Comparison of ENCODE assay signal across 1 cellular context in the genomic region with DNA sequence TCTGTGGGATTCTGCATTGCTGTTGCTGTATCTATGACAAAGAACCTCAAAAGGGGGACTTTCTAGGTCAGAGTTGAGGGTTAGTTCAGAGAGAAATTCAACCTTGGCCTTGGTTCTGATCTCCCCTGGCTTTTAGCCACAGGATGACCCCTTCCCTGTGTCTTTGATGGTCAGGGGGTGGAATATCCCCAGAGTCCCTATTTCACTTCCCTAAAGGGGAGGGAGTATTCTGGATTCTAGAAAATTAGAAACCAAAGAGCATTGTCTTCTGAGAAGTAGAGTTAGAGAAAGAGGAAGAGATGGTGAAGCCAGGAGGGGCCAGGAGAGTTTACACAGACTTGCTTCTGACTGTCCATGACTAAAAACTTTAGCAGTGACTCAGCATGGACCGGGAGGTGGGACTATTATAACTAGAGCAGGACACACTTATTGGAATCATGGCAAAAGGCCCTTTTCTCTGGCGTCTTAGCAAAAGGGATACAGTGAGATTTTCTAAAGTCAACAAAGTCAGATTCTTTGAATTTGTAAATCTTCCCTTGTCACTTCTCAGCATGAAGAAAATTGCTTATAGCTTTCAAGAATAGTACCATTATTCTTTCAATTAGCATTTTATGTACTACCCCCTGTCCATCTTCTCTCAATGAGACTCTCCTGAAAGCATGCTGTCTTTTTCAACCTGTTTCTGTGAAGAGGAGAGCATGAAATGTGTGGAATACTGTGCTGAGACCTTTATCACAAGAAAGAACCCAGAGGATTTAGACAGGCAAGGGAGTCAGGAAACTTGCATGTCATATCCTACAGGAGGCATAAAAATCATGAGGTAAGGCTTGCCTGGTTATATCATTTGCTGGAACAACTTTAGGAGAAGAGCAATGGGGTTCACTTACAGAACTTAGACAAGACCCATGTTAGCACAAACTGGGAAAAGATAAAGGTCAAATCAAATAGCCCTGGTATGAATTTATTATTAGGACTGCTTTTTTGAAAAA.
TF ChIP-seq lines count a peak whose summit lies in the region.

No MANE protein-coding gene starts in this region.

TF ChIP-seq in GM12878, 131 proteins besides CTCF, POLR2A, EP300 and RAD21:
- TF ChIP-seq HDAC2 (IDR thresholded peaks at IDR 0.05) (no peak), NR2C2 (IDR thresholded peaks at IDR 0.05; ENCODE audit: borderline replicate concordance, control insufficient read depth, insufficient read length, low read depth) (no peak), EED (IDR thresholded peaks at IDR 0.05; ENCODE audit: low read depth) (peak; percentile 91), GATAD2B (conservative IDR thresholded peaks at IDR 0.05; ENCODE audit: low read depth) (peak; percentile 26; the same call in 1 of the 2 replicates), SMARCA5 (IDR thresholded peaks at IDR 0.05) (no peak), TCF7 (IDR thresholded peaks at IDR 0.05; ENCODE audit: borderline replicate concordance) (0 out of 2 replicates have a peak, but pooled peaks have one; percentile 14), ZBED1 (IDR thresholded peaks at IDR 0.05; ENCODE audit: borderline replicate concordance) (no peak), CREB1 (IDR thresholded peaks at IDR 0.05; ENCODE audit: low read depth) (no peak), JUNB (IDR thresholded peaks at IDR 0.05) (peak; percentile 79), SP1 (IDR thresholded peaks at IDR 0.05; ENCODE audit: low read depth, low read length) (no peak), NR2C1 (IDR thresholded peaks at IDR 0.05) (peak; percentile 48), MYB (IDR thresholded peaks at IDR 0.05; ENCODE audit: borderline replicate concordance, low read depth, low read length) (no peak), STAT3 (IDR thresholded peaks at IDR 0.05; ENCODE audit: low read depth, low read length) (no peak), SREBF1 (IDR thresholded peaks at IDR 0.05; ENCODE audit: low read length) (no peak), NBN (IDR thresholded peaks at IDR 0.05) (0 out of 2 replicates have a peak, but pooled peaks have one; percentile 17), CBX3 (IDR thresholded peaks at IDR 0.05; ENCODE audit: borderline replicate concordance, low read depth) (no peak), FOS (IDR thresholded peaks at IDR 0.05; ENCODE audit: borderline replicate concordance, extremely low read depth, insufficient read length) (no peak), DPF2 (IDR thresholded peaks at IDR 0.05) (0 out of 2 replicates have a peak, but pooled peaks have one; percentile 15), ZNF217 (IDR thresholded peaks at IDR 0.05) (no peak), NRF1 (conservative IDR thresholded peaks at IDR 0.05; ENCODE audit: low read depth, low read length) (no peak), IKZF1 (conservative IDR thresholded peaks at IDR 0.05) (peak; percentile 83), PAX5 (IDR thresholded peaks at IDR 0.05; ENCODE audit: borderline replicate concordance, low read depth, low read length) (no peak), IKZF2 (IDR thresholded peaks at IDR 0.05) (peak; percentile 78 to 84; a peak in 3 of 4 replicates), RUNX3 (IDR thresholded peaks at IDR 0.05; ENCODE audit: low read length) (peak; percentile 57), SMAD5 (IDR thresholded peaks at IDR 0.05; ENCODE audit: low read depth) (no peak), FOXM1 (IDR thresholded peaks at IDR 0.05; ENCODE audit: low read depth, low read length) (no peak; the same call in 1 of the 2 replicates), RBBP5 (conservative IDR thresholded peaks at IDR 0.05) (no peak), ZZZ3 (IDR thresholded peaks at IDR 0.05; ENCODE audit: control insufficient read depth, insufficient read length, low read depth) (no peak), SREBF2 (IDR thresholded peaks at IDR 0.05; ENCODE audit: low read length) (no peak), MTA2 (IDR thresholded peaks at IDR 0.05; ENCODE audit: low read depth) (peak; percentile 34; the same call in 1 of the 2 replicates), JUND (IDR thresholded peaks at IDR 0.05; ENCODE audit: low read depth, low read length) (no peak), ATF7 (IDR thresholded peaks at IDR 0.05; ENCODE audit: low read depth) (no peak), MEF2A (IDR thresholded peaks at IDR 0.05; ENCODE audit: insufficient read depth, low read depth, low read length) (no peak), NFIC (IDR thresholded peaks at IDR 0.05; ENCODE audit: low read depth, low read length) (peak; percentile 72; the same call in 1 of the 2 replicates), BCL11A (IDR thresholded peaks at IDR 0.05; ENCODE audit: low read depth, low read length) (no peak), CBFB (IDR thresholded peaks at IDR 0.05; ENCODE audit: low read depth) (peak; percentile 34; the same call in 1 of the 2 replicates), NR2F1 (conservative IDR thresholded peaks at IDR 0.05) (peak; percentile 90), CBX5 (IDR thresholded peaks at IDR 0.05; ENCODE audit: low read depth) (no peak), SPI1 (IDR thresholded peaks at IDR 0.05; ENCODE audit: borderline replicate concordance, insufficient read depth, low read depth, low read length) (peak; percentile 71; the same call in 1 of the 2 replicates), POU2F2 (IDR thresholded peaks at IDR 0.05; ENCODE audit: borderline replicate concordance, low read depth, low read length) (no peak), HCFC1 (IDR thresholded peaks at IDR 0.05; ENCODE audit: low read length) (no peak)
- TF ChIP-seq, protein P1, sequence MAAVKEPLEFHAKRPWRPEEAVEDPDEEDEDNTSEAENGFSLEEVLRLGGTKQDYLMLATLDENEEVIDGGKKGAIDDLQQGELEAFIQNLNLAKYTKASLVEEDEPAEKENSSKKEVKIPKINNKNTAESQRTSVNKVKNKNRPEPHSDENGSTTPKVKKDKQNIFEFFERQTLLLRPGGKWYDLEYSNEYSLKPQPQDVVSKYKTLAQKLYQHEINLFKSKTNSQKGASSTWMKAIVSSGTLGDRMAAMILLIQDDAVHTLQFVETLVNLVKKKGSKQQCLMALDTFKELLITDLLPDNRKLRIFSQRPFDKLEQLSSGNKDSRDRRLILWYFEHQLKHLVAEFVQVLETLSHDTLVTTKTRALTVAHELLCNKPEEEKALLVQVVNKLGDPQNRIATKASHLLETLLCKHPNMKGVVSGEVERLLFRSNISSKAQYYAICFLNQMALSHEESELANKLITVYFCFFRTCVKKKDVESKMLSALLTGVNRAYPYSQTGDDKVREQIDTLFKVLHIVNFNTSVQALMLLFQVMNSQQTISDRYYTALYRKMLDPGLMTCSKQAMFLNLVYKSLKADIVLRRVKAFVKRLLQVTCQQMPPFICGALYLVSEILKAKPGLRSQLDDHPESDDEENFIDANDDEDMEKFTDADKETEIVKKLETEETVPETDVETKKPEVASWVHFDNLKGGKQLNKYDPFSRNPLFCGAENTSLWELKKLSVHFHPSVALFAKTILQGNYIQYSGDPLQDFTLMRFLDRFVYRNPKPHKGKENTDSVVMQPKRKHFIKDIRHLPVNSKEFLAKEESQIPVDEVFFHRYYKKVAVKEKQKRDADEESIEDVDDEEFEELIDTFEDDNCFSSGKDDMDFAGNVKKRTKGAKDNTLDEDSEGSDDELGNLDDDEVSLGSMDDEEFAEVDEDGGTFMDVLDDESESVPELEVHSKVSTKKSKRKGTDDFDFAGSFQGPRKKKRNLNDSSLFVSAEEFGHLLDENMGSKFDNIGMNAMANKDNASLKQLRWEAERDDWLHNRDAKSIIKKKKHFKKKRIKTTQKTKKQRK (IDR thresholded peaks at IDR 0.05; ENCODE audit: low read depth, low read length): no peak
- TF ChIP-seq, protein P2, sequence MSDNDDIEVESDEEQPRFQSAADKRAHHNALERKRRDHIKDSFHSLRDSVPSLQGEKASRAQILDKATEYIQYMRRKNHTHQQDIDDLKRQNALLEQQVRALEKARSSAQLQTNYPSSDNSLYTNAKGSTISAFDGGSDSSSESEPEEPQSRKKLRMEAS (IDR thresholded peaks at IDR 0.05; ENCODE audit: low read depth, low read length): no peak
- TF ChIP-seq, protein P3, sequence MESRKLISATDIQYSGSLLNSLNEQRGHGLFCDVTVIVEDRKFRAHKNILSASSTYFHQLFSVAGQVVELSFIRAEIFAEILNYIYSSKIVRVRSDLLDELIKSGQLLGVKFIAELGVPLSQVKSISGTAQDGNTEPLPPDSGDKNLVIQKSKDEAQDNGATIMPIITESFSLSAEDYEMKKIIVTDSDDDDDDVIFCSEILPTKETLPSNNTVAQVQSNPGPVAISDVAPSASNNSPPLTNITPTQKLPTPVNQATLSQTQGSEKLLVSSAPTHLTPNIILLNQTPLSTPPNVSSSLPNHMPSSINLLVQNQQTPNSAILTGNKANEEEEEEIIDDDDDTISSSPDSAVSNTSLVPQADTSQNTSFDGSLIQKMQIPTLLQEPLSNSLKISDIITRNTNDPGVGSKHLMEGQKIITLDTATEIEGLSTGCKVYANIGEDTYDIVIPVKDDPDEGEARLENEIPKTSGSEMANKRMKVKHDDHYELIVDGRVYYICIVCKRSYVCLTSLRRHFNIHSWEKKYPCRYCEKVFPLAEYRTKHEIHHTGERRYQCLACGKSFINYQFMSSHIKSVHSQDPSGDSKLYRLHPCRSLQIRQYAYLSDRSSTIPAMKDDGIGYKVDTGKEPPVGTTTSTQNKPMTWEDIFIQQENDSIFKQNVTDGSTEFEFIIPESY (IDR thresholded peaks at IDR 0.05): no peak
- TF ChIP-seq, protein P4, sequence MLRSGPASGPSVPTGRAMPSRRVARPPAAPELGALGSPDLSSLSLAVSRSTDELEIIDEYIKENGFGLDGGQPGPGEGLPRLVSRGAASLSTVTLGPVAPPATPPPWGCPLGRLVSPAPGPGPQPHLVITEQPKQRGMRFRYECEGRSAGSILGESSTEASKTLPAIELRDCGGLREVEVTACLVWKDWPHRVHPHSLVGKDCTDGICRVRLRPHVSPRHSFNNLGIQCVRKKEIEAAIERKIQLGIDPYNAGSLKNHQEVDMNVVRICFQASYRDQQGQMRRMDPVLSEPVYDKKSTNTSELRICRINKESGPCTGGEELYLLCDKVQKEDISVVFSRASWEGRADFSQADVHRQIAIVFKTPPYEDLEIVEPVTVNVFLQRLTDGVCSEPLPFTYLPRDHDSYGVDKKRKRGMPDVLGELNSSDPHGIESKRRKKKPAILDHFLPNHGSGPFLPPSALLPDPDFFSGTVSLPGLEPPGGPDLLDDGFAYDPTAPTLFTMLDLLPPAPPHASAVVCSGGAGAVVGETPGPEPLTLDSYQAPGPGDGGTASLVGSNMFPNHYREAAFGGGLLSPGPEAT (IDR thresholded peaks at IDR 0.05; ENCODE audit: low read depth): peak; percentile 70; the same call in 1 of the 2 replicates
- TF ChIP-seq, protein P5, sequence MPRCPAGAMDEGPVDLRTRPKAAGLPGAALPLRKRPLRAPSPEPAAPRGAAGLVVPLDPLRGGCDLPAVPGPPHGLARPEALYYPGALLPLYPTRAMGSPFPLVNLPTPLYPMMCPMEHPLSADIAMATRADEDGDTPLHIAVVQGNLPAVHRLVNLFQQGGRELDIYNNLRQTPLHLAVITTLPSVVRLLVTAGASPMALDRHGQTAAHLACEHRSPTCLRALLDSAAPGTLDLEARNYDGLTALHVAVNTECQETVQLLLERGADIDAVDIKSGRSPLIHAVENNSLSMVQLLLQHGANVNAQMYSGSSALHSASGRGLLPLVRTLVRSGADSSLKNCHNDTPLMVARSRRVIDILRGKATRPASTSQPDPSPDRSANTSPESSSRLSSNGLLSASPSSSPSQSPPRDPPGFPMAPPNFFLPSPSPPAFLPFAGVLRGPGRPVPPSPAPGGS (IDR thresholded peaks at IDR 0.05; ENCODE audit: borderline replicate concordance, insufficient read depth, low read depth, low read length, poor library complexity, severe bottlenecking): no peak
- TF ChIP-seq, protein P6, sequence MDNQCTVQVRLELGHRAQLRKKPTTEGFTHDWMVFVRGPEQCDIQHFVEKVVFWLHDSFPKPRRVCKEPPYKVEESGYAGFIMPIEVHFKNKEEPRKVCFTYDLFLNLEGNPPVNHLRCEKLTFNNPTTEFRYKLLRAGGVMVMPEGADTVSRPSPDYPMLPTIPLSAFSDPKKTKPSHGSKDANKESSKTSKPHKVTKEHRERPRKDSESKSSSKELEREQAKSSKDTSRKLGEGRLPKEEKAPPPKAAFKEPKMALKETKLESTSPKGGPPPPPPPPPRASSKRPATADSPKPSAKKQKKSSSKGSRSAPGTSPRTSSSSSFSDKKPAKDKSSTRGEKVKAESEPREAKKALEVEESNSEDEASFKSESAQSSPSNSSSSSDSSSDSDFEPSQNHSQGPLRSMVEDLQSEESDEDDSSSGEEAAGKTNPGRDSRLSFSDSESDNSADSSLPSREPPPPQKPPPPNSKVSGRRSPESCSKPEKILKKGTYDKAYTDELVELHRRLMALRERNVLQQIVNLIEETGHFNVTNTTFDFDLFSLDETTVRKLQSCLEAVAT (IDR thresholded peaks at IDR 0.05): no peak
